Comparison of ENCODE assay signal across 9 cellular contexts in genomic region chr3:156341831-156342416, GRCh38.
DNase-seq lines count a peak whose midpoint lies in the region; ATAC-seq and TF ChIP-seq lines count a peak whose summit lies in the region.
"Had no signal": no experiment of that assay in that cellular context is flagged by ENCODE, and none has a peak within 500 bp of the region (broad histone marks: within the 10 kb centered on the region; RNA-seq: fewer than 3 reads in every experiment).

No MANE protein-coding gene starts in this region.

- DNase-seq in brain microvascular endothelial cell, result no peak
- no peak for DNase-seq in KG1 (lab: John Stamatoyannopoulos, UW)
- no peak for DNase-seq in NCI-H446 (lab: John Stamatoyannopoulos, UW)
- DNase-seq in tibial nerve (ENCODE audit: low spot score in 2 of 2), result no peak
- no peak for DNase-seq in NCI-H1436 (lab: John Stamatoyannopoulos, UW)
- DNase-seq: NCI-H526 treated with DMSO at 0.1 percent for 48 hours had no signal

- no peaks in the 10 kb centered on the region for H3K36me3 ChIP-seq in brain microvascular endothelial cell (replicated peaks)
- no peaks in the 10 kb centered on the region for H3K36me3 ChIP-seq in tibial nerve

- H3K4me1 ChIP-seq in tibial nerve, result no peaks in the 10 kb centered on the region

- TF ChIP-seq POLR2A in tibial nerve (IDR thresholded peaks at IDR 0.05), result no peak

- WGBS in tibial nerve, 2 donors, result 83 to 87% methylated on average over 6 of the region's 6 CpGs

- TF ChIP-seq EP300 in tibial nerve (IDR thresholded peaks at IDR 0.05), result no peak

- in situ Hi-C loops in brain microvascular endothelial cell (cut with HindIII; ENCODE audit: low pct_ligation_motif_present, low sequenced_read_pairs), result no loop called here

- H3K9me3 ChIP-seq in tibial nerve, result no peaks in the 10 kb centered on the region

- H3K27me3 ChIP-seq in brain microvascular endothelial cell (replicated peaks) (no peaks in the 10 kb centered on the region), tibial nerve (no peaks in the 10 kb centered on the region)

- TF ChIP-seq CTCF in brain microvascular endothelial cell (IDR thresholded peaks at IDR 0.05; ENCODE audit: low read depth, low read length, missing control alignments), result peak; percentile 7
- no peak for TF ChIP-seq CTCF in tibial nerve (IDR thresholded peaks at IDR 0.05)

- ATAC-seq in GM18868 (IDR thresholded peaks at IDR 0.05; ENCODE audit: unreplicated experiment), result peak; percentile 100
- peak; percentile 98 for ATAC-seq in GM21619 (IDR thresholded peaks at IDR 0.05; ENCODE audit: unreplicated experiment)
- peak; percentile 100 for ATAC-seq in HG03175 (IDR thresholded peaks at IDR 0.05; ENCODE audit: unreplicated experiment)

- H3K27ac ChIP-seq in brain microvascular endothelial cell, result no peak overlapping the region
- H3K27ac ChIP-seq in tibial nerve, result no peak overlapping the region

- H3K4me3 ChIP-seq in brain microvascular endothelial cell (ENCODE audit: low read depth, low read length), result no peak overlapping the region
- no peak overlapping the region for H3K4me3 ChIP-seq in tibial nerve
